ENCODE assay signal across 1 cellular context in genomic region chr11:86515297-86516094, GRCh38.
TF ChIP-seq lines count a peak whose summit lies in the region.

No MANE protein-coding gene starts in this region.

TF ChIP-seq in IMR-90, 13 proteins besides CTCF, POLR2A, EP300 and RAD21 (continued from another document):
- TF ChIP-seq ELK1 (IDR thresholded peaks at IDR 0.05; ENCODE audit: borderline replicate concordance, low read depth, low read length) (no peak), NFE2L2 (IDR thresholded peaks at IDR 0.05; ENCODE audit: low read depth, low read length) (no peak), BHLHE40 (IDR thresholded peaks at IDR 0.05; ENCODE audit: low read depth, low read length) (no peak), MXI1 (IDR thresholded peaks at IDR 0.05; ENCODE audit: borderline replicate concordance, low read depth, low read length) (no peak), MAZ (IDR thresholded peaks at IDR 0.05; ENCODE audit: borderline replicate concordance, low read depth, low read length) (no peak), RCOR1 (IDR thresholded peaks at IDR 0.05; ENCODE audit: insufficient replicate concordance, low read length) (no peak)
